In the genomic region with DNA sequence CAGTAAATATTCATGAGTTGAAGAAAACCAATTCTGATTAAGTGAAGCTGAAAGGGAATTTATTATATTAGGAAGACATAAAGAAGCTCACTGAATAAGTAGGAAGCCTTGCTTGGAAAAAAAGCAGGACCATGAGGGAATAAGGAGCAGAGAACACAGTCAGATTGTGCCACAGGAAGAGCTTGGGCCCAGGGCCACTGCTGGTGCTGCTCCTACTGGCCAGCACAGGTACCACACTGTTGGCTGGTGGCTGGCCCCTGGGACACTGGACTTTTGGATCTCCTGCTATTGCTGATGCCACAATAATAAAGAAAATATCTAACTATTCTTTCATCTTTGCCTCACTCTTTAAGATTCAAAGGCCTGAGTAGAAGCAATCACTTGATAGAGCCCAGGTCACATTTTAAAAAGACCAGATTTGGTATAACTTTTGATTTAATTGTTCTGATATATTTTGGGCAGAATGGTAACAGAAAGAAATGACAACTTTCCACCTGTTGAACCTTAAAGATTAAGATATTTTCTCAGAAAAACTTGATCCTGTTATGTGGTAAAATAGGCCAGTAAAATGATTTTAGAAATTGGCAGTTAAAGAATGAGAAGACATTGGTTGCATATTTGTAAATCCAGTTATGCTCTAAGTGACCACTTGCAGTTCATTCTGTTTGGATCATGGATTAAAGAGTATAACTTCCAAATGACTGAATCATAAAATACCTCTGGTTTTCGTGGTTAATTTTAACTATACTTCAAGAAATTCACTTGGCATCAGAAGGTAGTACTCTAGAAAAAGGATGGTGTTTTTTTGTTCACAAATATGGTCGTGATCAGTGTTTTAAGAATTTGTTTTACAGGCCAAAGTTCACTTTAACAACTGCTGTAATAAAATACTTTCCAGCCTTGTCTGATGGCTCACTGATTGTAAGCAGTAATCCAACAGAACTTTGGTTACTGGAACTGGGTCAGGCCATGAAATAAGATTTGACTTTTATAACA, we compare ENCODE assay signal across 8 cellular contexts.
DNase-seq lines count a peak whose midpoint lies in the region; ATAC-seq and TF ChIP-seq lines count a peak whose summit lies in the region.

No MANE protein-coding gene starts in this region.

- peaks cover 7% of the 10 kb centered on the region for H3K4me1 Mint-ChIP-seq in neural progenitor cell

- no peak overlapping the region for H3K27ac Mint-ChIP-seq in neural progenitor cell

- H3K36me3 ChIP-seq in neural progenitor cell: no peaks in the 10 kb centered on the region
- H3K36me3 ChIP-seq in vagina: peaks cover 0 to 5% of the 10 kb centered on the region in 2 donors

- no peak overlapping the region for H2AFZ ChIP-seq in neural progenitor cell (replicated peaks)

- POLR2A ChIA-PET in AG04450 (lab: Yijun Ruan, JAX): interaction anchor here (1.8 kb wide), 1 partner anchor 68 kb away, joined by 7 read pairs; a partner anchor contains a TSS

- no peaks in the 10 kb centered on the region for H3K9me3 Mint-ChIP-seq in neural progenitor cell

- no peak overlapping the region for H3K9ac ChIP-seq in neural progenitor cell

- H3K4me1 ChIP-seq in neural progenitor cell: no peaks in the 10 kb centered on the region
- peaks cover 21% of the 10 kb centered on the region for H3K4me1 ChIP-seq in vagina

- H3K27me3 Mint-ChIP-seq in neural progenitor cell (ENCODE audit: insufficient read depth, low read depth): no peaks in the 10 kb centered on the region

- peak; percentile 92 for ATAC-seq in GM19351 (IDR thresholded peaks at IDR 0.05; ENCODE audit: unreplicated experiment)

- CTCF ChIA-PET in AG04450 (lab: Charles Lee): interaction anchor here (1.1 to 1.4 kb wide), 3 partner anchors 48 to 1209 kb away, joined by 3 read pairs; a partner anchor contains a TSS

- H3K9me3 ChIP-seq in AG04450 (ENCODE audit: control insufficient read depth, insufficient read depth, low read length): no peaks in the 10 kb centered on the region
- H3K9me3 ChIP-seq in neural progenitor cell (ENCODE audit: low read depth): no peaks in the 10 kb centered on the region
- H3K9me3 ChIP-seq in vagina: no peaks in the 10 kb centered on the region

- H3K4me2 ChIP-seq in neural progenitor cell: no peak overlapping the region

- no peak for TF ChIP-seq POLR2A in vagina (IDR thresholded peaks at IDR 0.05)

- H3K79me2 ChIP-seq in neural progenitor cell (ENCODE audit: low read depth): no peaks in the 10 kb centered on the region

- no peaks in the 10 kb centered on the region for H3F3A ChIP-seq in neural progenitor cell (ENCODE audit: low read depth)

- TF ChIP-seq CTCF in AG04450 (IDR thresholded peaks at IDR 0.05; ENCODE audit: low read depth, low read length) (peak; percentile 68), LNCAP (IDR thresholded peaks at IDR 0.05) (peak; percentile 54), epithelial cell of esophagus (IDR thresholded peaks at IDR 0.05; ENCODE audit: insufficient read depth, low read depth, low read length, missing control alignments) (peak; percentile 74), neural progenitor cell (IDR thresholded peaks at IDR 0.05) (peak; percentile 63), vagina (IDR thresholded peaks at IDR 0.05) (no peak)

- no peak overlapping the region for H3K4me3 Mint-ChIP-seq in neural progenitor cell

- no peaks in the 10 kb centered on the region for H4K20me1 ChIP-seq in neural progenitor cell (ENCODE audit: low read depth)

- no peaks in the 10 kb centered on the region for H3K27me3 ChIP-seq in AG04450 (ENCODE audit: control insufficient read depth, insufficient read depth, low read length)
- no peaks in the 10 kb centered on the region for H3K27me3 ChIP-seq in neural progenitor cell
- no peaks in the 10 kb centered on the region for H3K27me3 ChIP-seq in vagina

- intact Hi-C loops in vagina (cut with DNase I): no loop called here

- DNase-seq in AG04450 (ENCODE audit: low read depth, low spot score) (peak; percentile 78), epithelial cell of esophagus (ENCODE audit: low read depth) (peak; percentile 39), neural progenitor cell (ENCODE audit: low spot score) (peak; percentile 36), vagina (ENCODE audit: extremely low spot score in 2 of 2) (no peak), NCI-H446 treated with DMSO at 0.1 percent for 48 hours (lab: John Stamatoyannopoulos, UW) (no peak), activated gamma-delta T cell (lab: John Stamatoyannopoulos, UW) (no peak)

- no peak overlapping the region for H3K4me3 ChIP-seq in AG04450 (ENCODE audit: low read depth, low read length)
- no peak overlapping the region for H3K4me3 ChIP-seq in epithelial cell of esophagus (ENCODE audit: low read length)
- H3K4me3 ChIP-seq in neural progenitor cell: no peak overlapping the region
- H3K4me3 ChIP-seq in vagina: no peak overlapping the region

- peaks cover 17% of the 10 kb centered on the region for H3K36me3 Mint-ChIP-seq in neural progenitor cell

- H3K27ac ChIP-seq in AG04450 (ENCODE audit: low read depth, low read length) (peak overlapping the region; percentile 90), neural progenitor cell (no peak overlapping the region), vagina (no peak overlapping the region)

Comparison
In these comparisons a context has a peak if more than half of its experiments do, and no peak if none do; other contexts are left out.
1. DNase-seq: peak in AG04450 (single experiment), epithelial cell of esophagus (single experiment) and neural progenitor cell (single experiment); none in vagina (0 of 2), NCI-H446 treated with DMSO at 0.1 percent for 48 hours (single experiment) and activated gamma-delta T cell (single experiment).
2. CTCF ChIP-seq: peak in AG04450 (single experiment), LNCAP (single experiment), epithelial cell of esophagus (single experiment) and neural progenitor cell (single experiment); none in vagina (0 of 3).